ENCODE assay signal across 2 cellular contexts in genomic region chr1:1140673-1141072, GRCh38.
TF ChIP-seq lines count a peak whose summit lies in the region.

No MANE protein-coding gene starts in this region.

TF ChIP-seq in IMR-90, 13 proteins besides CTCF, POLR2A, EP300 and RAD21:
- TF ChIP-seq, protein P1, sequence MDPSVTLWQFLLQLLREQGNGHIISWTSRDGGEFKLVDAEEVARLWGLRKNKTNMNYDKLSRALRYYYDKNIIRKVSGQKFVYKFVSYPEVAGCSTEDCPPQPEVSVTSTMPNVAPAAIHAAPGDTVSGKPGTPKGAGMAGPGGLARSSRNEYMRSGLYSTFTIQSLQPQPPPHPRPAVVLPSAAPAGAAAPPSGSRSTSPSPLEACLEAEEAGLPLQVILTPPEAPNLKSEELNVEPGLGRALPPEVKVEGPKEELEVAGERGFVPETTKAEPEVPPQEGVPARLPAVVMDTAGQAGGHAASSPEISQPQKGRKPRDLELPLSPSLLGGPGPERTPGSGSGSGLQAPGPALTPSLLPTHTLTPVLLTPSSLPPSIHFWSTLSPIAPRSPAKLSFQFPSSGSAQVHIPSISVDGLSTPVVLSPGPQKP (IDR thresholded peaks at IDR 0.05; ENCODE audit: borderline replicate concordance, low read depth, low read length) = no peak
- TF ChIP-seq CHD1 (IDR thresholded peaks at IDR 0.05; ENCODE audit: low read depth, low read length) = no peak
- TF ChIP-seq MXI1 (IDR thresholded peaks at IDR 0.05; ENCODE audit: borderline replicate concordance, low read depth, low read length) = no peak
- TF ChIP-seq NFE2L2 (IDR thresholded peaks at IDR 0.05; ENCODE audit: low read depth, low read length) = no peak
- no peak for TF ChIP-seq RFX5 (IDR thresholded peaks at IDR 0.05; ENCODE audit: low read depth, low read length)
- TF ChIP-seq USF2 (IDR thresholded peaks at IDR 0.05; ENCODE audit: low read depth, low read length) = no peak
TF ChIP-seq in IMR-90: peak in this region for 0.

TF ChIP-seq in WTC11, 78 proteins besides CTCF, POLR2A, EP300 and RAD21:
- no peak for TF ChIP-seq KAT7 (CRISPR knock-in tag; IDR thresholded peaks at IDR 0.05; ENCODE audit: borderline replicate concordance)
- no peak for TF ChIP-seq ELF4 (CRISPR knock-in tag; IDR thresholded peaks at IDR 0.05; ENCODE audit: low read depth)
- no peak for TF ChIP-seq ARID4B (CRISPR knock-in tag; IDR thresholded peaks at IDR 0.05; ENCODE audit: borderline replicate concordance)
- no peak for TF ChIP-seq EMX1 (CRISPR knock-in tag; IDR thresholded peaks at IDR 0.05)
- TF ChIP-seq, protein P2, sequence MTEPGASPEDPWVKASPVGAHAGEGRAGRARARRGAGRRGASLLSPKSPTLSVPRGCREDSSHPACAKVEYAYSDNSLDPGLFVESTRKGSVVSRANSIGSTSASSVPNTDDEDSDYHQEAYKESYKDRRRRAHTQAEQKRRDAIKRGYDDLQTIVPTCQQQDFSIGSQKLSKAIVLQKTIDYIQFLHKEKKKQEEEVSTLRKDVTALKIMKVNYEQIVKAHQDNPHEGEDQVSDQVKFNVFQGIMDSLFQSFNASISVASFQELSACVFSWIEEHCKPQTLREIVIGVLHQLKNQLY (CRISPR knock-in tag; IDR thresholded peaks at IDR 0.05) = no peak
- TF ChIP-seq NR2C2 (CRISPR knock-in tag; IDR thresholded peaks at IDR 0.05) = no peak
- TF ChIP-seq NFE2L1 (CRISPR knock-in tag; IDR thresholded peaks at IDR 0.05) = no peak
- no peak for TF ChIP-seq FOXK1 (CRISPR knock-in tag; IDR thresholded peaks at IDR 0.05)
- no peak for TF ChIP-seq MAX (CRISPR knock-in tag; IDR thresholded peaks at IDR 0.05)
